ENCODE assay signal across 8 cellular contexts in the genomic region with DNA sequence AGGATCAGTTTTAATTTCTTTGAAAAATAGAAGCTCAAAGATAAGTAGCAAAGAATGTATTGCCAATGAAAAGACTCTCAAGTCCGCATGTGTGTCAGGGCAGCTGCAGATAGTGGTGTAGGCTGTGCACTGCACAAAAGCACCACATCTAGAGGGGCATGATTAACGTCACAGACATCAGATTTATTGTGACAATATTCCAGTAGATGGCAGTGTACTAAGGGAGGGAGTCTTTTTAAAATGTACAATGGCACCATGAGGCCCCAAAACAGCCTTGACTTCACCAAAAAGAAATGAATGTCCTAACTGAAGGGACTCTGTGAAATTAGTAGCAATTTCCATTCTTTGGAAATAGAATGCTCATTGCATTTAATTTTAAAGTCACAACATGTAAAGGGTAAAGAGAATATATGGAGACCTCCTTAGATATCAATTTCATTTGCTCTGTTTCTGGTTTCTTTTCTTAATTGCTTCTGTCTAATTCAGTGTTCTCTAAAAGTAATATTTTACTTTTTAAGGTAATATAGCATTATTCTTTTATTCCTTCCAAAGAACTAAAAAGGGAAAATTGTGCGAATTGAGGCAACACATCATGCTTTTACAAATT.
DNase-seq lines count a peak whose midpoint lies in the region; ATAC-seq and TF ChIP-seq lines count a peak whose summit lies in the region.

No MANE protein-coding gene starts in this region.

- CTCF ChIA-PET in GM10248 (lab: Yijun Ruan, JAX), result interaction anchor here (0.7 to 1.8 kb wide), 8 partner anchors 8 to 29 kb away, joined by 3 to 6 read pairs (median 4); no protein-coding TSS in a partner anchor

- H3K27me3 ChIP-seq in HAP-1 (ENCODE audit: low read depth), result no peaks in the 10 kb centered on the region
- H3K27me3 ChIP-seq in MM.1S (replicated peaks; ENCODE audit: insufficient read depth, low read length), result no peaks in the 10 kb centered on the region

- in situ Hi-C loops in HAP-1 (cut with MboI; ENCODE audit: low sequenced_read_pairs), result no loop called here

- no peak overlapping the region for H3K4me3 Mint-ChIP-seq in stimulated activated effector memory CD8-positive, alpha-beta T cell treated with anti-CD3 and anti-CD28 coated beads, Interleukin-12 subunit alpha, Interleukin-12 subunit beta, amount 100 ng/mL, for 72 hours

- H3K9ac ChIP-seq in MM.1S (ENCODE audit: low read length), result no peak overlapping the region

- H3K9me2 ChIP-seq in MM.1S (replicated peaks; ENCODE audit: insufficient read depth, low read length), result no peaks in the 10 kb centered on the region

- peaks cover 11% of the 10 kb centered on the region for H3K4me1 Mint-ChIP-seq in stimulated activated effector memory CD8-positive, alpha-beta T cell treated with anti-CD3 and anti-CD28 coated beads, Interleukin-12 subunit alpha, Interleukin-12 subunit beta, amount 100 ng/mL, for 72 hours

- H3K36me3 Mint-ChIP-seq in stimulated activated effector memory CD8-positive, alpha-beta T cell treated with anti-CD3 and anti-CD28 coated beads, Interleukin-12 subunit alpha, Interleukin-12 subunit beta, amount 100 ng/mL, for 72 hours, result peaks cover 39% of the 10 kb centered on the region

- TF ChIP-seq CTCF in AG09309 (IDR thresholded peaks at IDR 0.05; ENCODE audit: control insufficient read depth, insufficient read depth, low read depth, low read length, missing control alignments) (peak; percentile 50), GM10248 (IDR thresholded peaks at IDR 0.05; ENCODE audit: control extremely low read depth, extremely low read depth, low read depth, missing control alignments) (peak; percentile 39), MM.1S (IDR thresholded peaks at IDR 0.05; ENCODE audit: low read length) (peak; percentile 63), VCaP (conservative IDR thresholded peaks at IDR 0.05) (peak; percentile 75)

- H3K4me1 ChIP-seq in HAP-1, result no peaks in the 10 kb centered on the region
- H3K4me1 ChIP-seq in MM.1S (ENCODE audit: low read length), result no peaks in the 10 kb centered on the region

- H3K27ac ChIP-seq in MM.1S (ENCODE audit: low read length), result no peak overlapping the region
- no peak overlapping the region for H3K27ac ChIP-seq in VCaP

- peaks cover 16% of the 10 kb centered on the region; the same call in 1 of the 2 replicates for H3K36me3 ChIP-seq in HAP-1 (replicated peaks)
- H3K36me3 ChIP-seq in MM.1S (replicated peaks; ENCODE audit: insufficient read depth, low read length), result no peaks in the 10 kb centered on the region

- DNase-seq in AG09309 (ENCODE audit: low read depth), result no peak
- peak; percentile 45 for DNase-seq in GM10248 (ENCODE audit: extremely low spot score)
- DNase-seq in HAP-1 (ENCODE audit: low spot score in 2 of 2), result peak; percentile 27 to 47
- peak; percentile 78 for DNase-seq in MM.1S
- DNase-seq in glomerular visceral epithelial cell (ENCODE audit: extremely low spot score), result peak; percentile 53
- DNase-seq in stimulated activated effector memory CD8-positive, alpha-beta T cell treated with anti-CD3 and anti-CD28 coated beads, Interleukin-12 subunit alpha, Interleukin-12 subunit beta, amount 100 ng/mL, for 72 hours (ENCODE audit: low spot score in 2 of 2), result no peak
- DNase-seq in mucosa of gallbladder (ENCODE audit: low spot score), result no peak

- H3K27ac Mint-ChIP-seq in stimulated activated effector memory CD8-positive, alpha-beta T cell treated with anti-CD3 and anti-CD28 coated beads, Interleukin-12 subunit alpha, Interleukin-12 subunit beta, amount 100 ng/mL, for 72 hours, result no peak overlapping the region

- peak; percentile 86 for ATAC-seq in stimulated activated effector memory CD8-positive, alpha-beta T cell treated with anti-CD3 and anti-CD28 coated beads, Interleukin-12 subunit alpha, Interleukin-12 subunit beta, amount 100 ng/mL, for 72 hours

- no peak overlapping the region for H2AFZ ChIP-seq in MM.1S (ENCODE audit: low read length)

- H3K79me2 ChIP-seq in MM.1S (ENCODE audit: low read length), result no peaks in the 10 kb centered on the region

- no peaks in the 10 kb centered on the region for H3K9me3 Mint-ChIP-seq in stimulated activated effector memory CD8-positive, alpha-beta T cell treated with anti-CD3 and anti-CD28 coated beads, Interleukin-12 subunit alpha, Interleukin-12 subunit beta, amount 100 ng/mL, for 72 hours

- no peaks in the 10 kb centered on the region for H3F3A ChIP-seq in MM.1S (ENCODE audit: insufficient read depth, low read length)

- H4K20me1 ChIP-seq in MM.1S (ENCODE audit: insufficient read depth, low read length), result no peaks in the 10 kb centered on the region

- POLR2A ChIA-PET in GM10248 (lab: Yijun Ruan, JAX), result no interaction called here

- H3K4me3 ChIP-seq in AG09309 (ENCODE audit: control insufficient read depth, low read depth, low read length) (no peak overlapping the region), HAP-1 (no peak overlapping the region), MM.1S (ENCODE audit: low read length) (no peak overlapping the region)

- H3K4me2 ChIP-seq in MM.1S (ENCODE audit: low read depth, low read length), result no peak overlapping the region

- H3K9me3 ChIP-seq in HAP-1, result no peaks in the 10 kb centered on the region
- H3K9me3 ChIP-seq in MM.1S (replicated peaks; ENCODE audit: insufficient read depth, low read length), result no peaks in the 10 kb centered on the region

Comparison
In these comparisons a context has a peak if more than half of its experiments do, and no peak if none do; other contexts are left out.
1. DNase-seq: peak in GM10248 (single experiment), HAP-1 (2 of 2), MM.1S (single experiment) and glomerular visceral epithelial cell (single experiment); none in AG09309 (single experiment), stimulated activated effector memory CD8-positive, alpha-beta T cell treated with anti-CD3 and anti-CD28 coated beads, Interleukin-12 subunit alpha, Interleukin-12 subunit beta, amount 100 ng/mL, for 72 hours (0 of 2) and mucosa of gallbladder (single experiment).
2. Peak in every context shown above with its lines, with median percentiles within 50 percentile points of each other: CTCF ChIP-seq.